Comparison of ENCODE assay signal across 25 cellular contexts in the genomic region with DNA sequence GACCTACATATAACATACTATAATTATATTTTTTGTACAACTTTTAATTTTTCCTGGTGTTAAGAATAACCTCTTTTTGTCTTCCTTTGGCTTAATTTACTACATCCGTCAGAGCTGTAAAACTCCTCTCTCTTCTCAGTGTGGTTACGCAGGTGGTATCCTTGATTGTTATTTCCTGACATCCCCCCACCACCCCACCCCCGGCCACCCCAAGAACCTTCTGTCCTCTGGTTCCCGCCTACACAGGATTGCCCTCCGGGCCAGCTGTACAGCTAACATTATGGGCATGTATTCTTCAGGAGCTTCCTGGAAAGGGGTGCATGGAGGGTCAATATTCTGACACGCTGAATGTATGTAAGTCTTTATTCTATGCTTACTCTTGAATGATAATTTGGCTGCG. TPM values are rescaled to one million over a fixed set of nuclear protein-coding genes. Genes with fewer than 3 reads are reported as not detected.
"Had no signal": no experiment of that assay in that cellular context is flagged by ENCODE, and none has a peak within 500 bp of the region (broad histone marks: within the 10 kb centered on the region; RNA-seq: fewer than 3 reads in every experiment).

No MANE protein-coding gene starts in this region.

- H3K27ac Mint-ChIP-seq: activated CD4-positive, alpha-beta T cell treated with anti-CD3 and anti-CD28 coated beads, Interleukin-2, amount 10 ng/mL, durations not matched to agents 24 days and 14 days; neural progenitor cell; stimulated activated naive B cell treated with anti-CD40 and anti-IgM and Interleukin-4, amounts not matched to agents 10 μg/mL and 1 μg/mL and 100 μg/mL, for 72 hours; T-helper 17 cell had no signal

- H3K27ac ChIP-seq: adrenal gland, foreskin keratinocyte, left lung, neural progenitor cell, thoracic aorta, upper lobe of right lung had no signal

- H3K27me3 ChIP-seq: adrenal gland had no signal

- ATAC-seq: foreskin keratinocyte; left lung; sciatic nerve; stimulated activated naive B cell treated with anti-CD40 and anti-IgM and Interleukin-4, amounts not matched to agents 10 μg/mL and 1 μg/mL and 100 μg/mL, for 72 hours; T-helper 17 cell; upper lobe of right lung had no signal

- H3K36me3 Mint-ChIP-seq: neural progenitor cell had no signal

- H3K4me3 ChIP-seq: adrenal gland, left lung, lung, neural progenitor cell, thoracic aorta, upper lobe of right lung had no signal

- H3K9me3 Mint-ChIP-seq: activated CD4-positive, alpha-beta T cell treated with anti-CD3 and anti-CD28 coated beads, Interleukin-2, amount 10 ng/mL, durations not matched to agents 24 days and 14 days; stimulated activated naive B cell treated with anti-CD40 and anti-IgM and Interleukin-4, amounts not matched to agents 10 μg/mL and 1 μg/mL and 100 μg/mL, for 72 hours had no signal

- H3K9me3 ChIP-seq: adrenal gland, left lung, thoracic aorta, upper lobe of right lung had no signal

- H3K4me1 ChIP-seq: adrenal gland, foreskin keratinocyte, left lung, neural progenitor cell, upper lobe of right lung had no signal

- H3K36me3 ChIP-seq: adrenal gland, left lung, neural progenitor cell, thoracic aorta, upper lobe of right lung had no signal

- H3K4me1 Mint-ChIP-seq: naive B cell; neural progenitor cell; stimulated activated naive B cell treated with anti-CD40 and anti-IgM and Interleukin-4, amounts not matched to agents 10 μg/mL and 1 μg/mL and 100 μg/mL, for 72 hours had no signal

- H3K4me3 Mint-ChIP-seq: activated CD4-positive, alpha-beta T cell treated with anti-CD3 and anti-CD28 coated beads, Interleukin-2, amount 10 ng/mL, durations not matched to agents 24 days and 14 days; naive B cell; neural progenitor cell; stimulated activated naive B cell treated with anti-CD40 and anti-IgM and Interleukin-4, amounts not matched to agents 10 μg/mL and 1 μg/mL and 100 μg/mL, for 72 hours; T-helper 17 cell had no signal

- DNase-seq: activated CD4-positive, alpha-beta T cell treated with anti-CD3 and anti-CD28 coated beads, Interleukin-2, amount 10 ng/mL, durations not matched to agents 24 days and 14 days; activated T-cell treated with anti-CD3 and anti-CD28 coated beads, Interleukin-2, amount 50 U/mL, for 1 hour; adrenal gland; central memory CD4-positive, alpha-beta T cell; effector memory CD4-positive, alpha-beta T cell; foreskin keratinocyte; kidney; left lung; naive B cell; small intestine; stimulated activated CD4-positive, alpha-beta T cell treated with anti-CD3 and anti-CD28 coated beads, Interleukin-2, amount 100 ng/mL, for 24 hours; stimulated activated naive B cell treated with anti-CD40 and anti-IgM and Interleukin-4, amounts not matched to agents 10 μg/mL and 1 μg/mL and 100 μg/mL, for 72 hours; T-helper 17 cell; upper lobe of right lung had no signal

RNA-seq across cellular contexts. Expression of gene HEMGN, which starts 32.1 kb away (rescaled TPM):
- total RNA-seq: astrocyte, dermis microvascular lymphatic vessel endothelial cell, foreskin keratinocyte, glomerular endothelial cell, mesenteric fat pad, osteoblast, renal cortical epithelial cell, upper lobe of right lung had no signal
- polyA plus RNA-seq: adrenal gland, esophagus, foreskin keratinocyte had no signal
